8 cellular contexts compared by ENCODE assay signal in the genomic region with DNA sequence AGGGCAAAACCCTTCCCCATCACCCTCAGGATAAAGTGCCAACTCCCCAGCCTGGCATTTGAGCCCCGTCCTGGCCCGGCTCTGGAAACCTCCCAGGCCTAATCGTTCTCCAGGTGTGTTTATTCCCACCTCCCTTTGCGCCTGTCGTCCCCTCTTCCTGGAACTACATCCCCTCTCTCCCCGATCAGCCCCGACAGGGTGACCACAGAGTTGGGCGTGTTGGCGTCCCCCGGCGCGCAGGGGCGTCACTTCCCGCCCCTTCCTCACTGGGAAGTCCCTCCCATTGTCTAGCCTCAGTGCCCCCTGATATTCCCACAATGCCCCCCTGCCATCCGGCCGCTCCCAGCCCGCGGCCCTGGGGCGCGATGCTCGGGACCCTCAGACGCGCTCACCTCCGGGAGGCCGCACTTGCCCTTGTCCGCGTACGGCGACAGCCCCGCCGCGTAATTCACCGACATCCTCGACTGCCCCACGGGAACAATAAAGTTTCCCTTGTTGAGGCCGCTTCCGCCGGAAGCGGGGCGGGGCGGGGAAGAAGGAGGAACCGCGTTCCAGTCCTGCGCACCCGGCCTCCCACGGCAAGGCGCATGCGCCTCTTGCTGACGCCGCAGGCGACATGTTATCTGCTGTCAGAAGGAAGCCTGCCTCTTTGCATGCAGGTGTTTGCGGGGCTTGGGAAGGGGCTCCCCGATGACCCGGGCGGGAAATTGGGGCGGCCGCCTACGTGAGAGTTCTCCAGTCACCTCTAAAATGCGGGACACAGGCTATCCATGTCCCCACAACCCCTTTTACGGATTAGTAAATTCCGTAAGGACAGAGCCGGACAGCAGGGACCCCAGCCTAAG. TPM values are rescaled to one million over a fixed set of nuclear protein-coding genes. Genes with fewer than 3 reads are reported as not detected.
A peak's percentile ranks its signal among the peaks of the same experiment; 100 is the strongest.
DNase-seq lines count a peak whose midpoint lies in the region; ATAC-seq, FAIRE-seq and TF ChIP-seq lines count a peak whose summit lies in the region.

A gene (plus strand): TSS at position 608 of the 845 bp plus-strand sequence. CDS start 3,737 bp downstream, outside the sequence.
A gene (minus strand): TSS at position 482 of the 845 bp plus-strand sequence. CDS start 24 bp downstream, at position 458.

- intact Hi-C loops in ascending aorta (cut with DNase I) (loop anchor here (2.0 to 5.0 kb wide), 5 partner anchors 65 to 420 kb away; a partner anchor contains a TSS), right cardiac atrium (cut with DNase I) (loop anchor here in 2 of 4 donors (10.0 kb wide), 2 partner anchors 178 to 198 kb away; a partner anchor contains a TSS)

- TF ChIP-seq CTCF in GM12865 (IDR thresholded peaks at IDR 0.05; ENCODE audit: insufficient read depth, low read depth, low read length, missing control alignments) (no peak), ascending aorta (IDR thresholded peaks at IDR 0.05) (no peak)

- H3K4me3 ChIP-seq in GM12865 (ENCODE audit: low read depth, low read length) (peak within 1 kb of the TSS; percentile 61), ascending aorta (peak within 1 kb of the TSS; percentile 75 to 96), right cardiac atrium (ENCODE audit: low read length) (peak within 1 kb of the TSS; percentile 63)

- peaks cover 12 to 14% of the 10 kb centered on the region in 2 donors for H3K4me1 ChIP-seq in ascending aorta
- H3K4me1 ChIP-seq in right cardiac atrium (ENCODE audit: control insufficient read depth, insufficient read depth, low read length): peaks cover 2% of the 10 kb centered on the region

- ATAC-seq in HG02870 (IDR thresholded peaks at IDR 0.05; ENCODE audit: unreplicated experiment) (peak; percentile 76), right cardiac atrium (peak; percentile 96)

- H3K27me3 ChIP-seq in ascending aorta (no peaks in the 10 kb centered on the region), right cardiac atrium (ENCODE audit: control insufficient read depth, insufficient read depth) (no peaks in the 10 kb centered on the region)

- no peak for FAIRE-seq in urothelium cell line (lab: Jason Lieb, UNC)

- peak within 1 kb of the TSS; percentile 65 to 74 for H3K27ac ChIP-seq in ascending aorta
- peak within 1 kb of the TSS; percentile 54 for H3K27ac ChIP-seq in right cardiac atrium (ENCODE audit: low read length)

- WGBS in right cardiac atrium: under 1% methylated on average over 62 of the region's 62 CpGs

- peaks cover 11 to 31% of the 10 kb centered on the region in 2 donors for H3K36me3 ChIP-seq in ascending aorta

- DNase-seq in GM12865 (ENCODE audit: low read depth) (peak; percentile 98), NCI-H187 treated with DMSO at 0.1 percent for 48 hours (lab: John Stamatoyannopoulos, UW) (peak; percentile 74), T-helper 22 cell (ENCODE audit: low read depth) (peak; percentile 93), ascending aorta (ENCODE audit: low spot score in 2 of 2) (peak; percentile 78 to 97), right cardiac atrium (peak; percentile 96 to 99 (median 98)), pulmonary artery endothelial cell (ENCODE audit: low read depth, low spot score) (peak; percentile 83), urothelium cell line (ENCODE audit: low spot score) (peak; percentile 97)

- H3K9me3 ChIP-seq in ascending aorta: no peaks in the 10 kb centered on the region
- H3K9me3 ChIP-seq in right cardiac atrium (ENCODE audit: control insufficient read depth, low read length): no peaks in the 10 kb centered on the region

RNA-seq across cellular contexts. Expression of the first gene that starts in this region (rescaled TPM):
- total RNA-seq in ascending aorta (not detected), right cardiac atrium (under 1 TPM; 0.31 to 0.88 (median 0.41) TPM), pulmonary artery endothelial cell (0.07 and 0.28 TPM in 2 replicates)
- 0.45 TPM for polyA plus RNA-seq in right cardiac atrium

RNA-seq across cellular contexts. Expression of the second gene that starts in this region (rescaled TPM):
- total RNA-seq in ascending aorta (5.9 TPM), right cardiac atrium (10 to 100 TPM; 11.2 to 16.6 (median 13.1) TPM), pulmonary artery endothelial cell (11.4 and 14.2 TPM in 2 replicates)
- 15.8 TPM for polyA plus RNA-seq in right cardiac atrium

Comparison
In these comparisons a context has a peak if more than half of its experiments do, and no peak if none do; other contexts are left out.
1. Peak in every context shown above with its lines: DNase-seq, ATAC-seq, H3K4me3 ChIP-seq and H3K27ac ChIP-seq.